In the genomic region with DNA sequence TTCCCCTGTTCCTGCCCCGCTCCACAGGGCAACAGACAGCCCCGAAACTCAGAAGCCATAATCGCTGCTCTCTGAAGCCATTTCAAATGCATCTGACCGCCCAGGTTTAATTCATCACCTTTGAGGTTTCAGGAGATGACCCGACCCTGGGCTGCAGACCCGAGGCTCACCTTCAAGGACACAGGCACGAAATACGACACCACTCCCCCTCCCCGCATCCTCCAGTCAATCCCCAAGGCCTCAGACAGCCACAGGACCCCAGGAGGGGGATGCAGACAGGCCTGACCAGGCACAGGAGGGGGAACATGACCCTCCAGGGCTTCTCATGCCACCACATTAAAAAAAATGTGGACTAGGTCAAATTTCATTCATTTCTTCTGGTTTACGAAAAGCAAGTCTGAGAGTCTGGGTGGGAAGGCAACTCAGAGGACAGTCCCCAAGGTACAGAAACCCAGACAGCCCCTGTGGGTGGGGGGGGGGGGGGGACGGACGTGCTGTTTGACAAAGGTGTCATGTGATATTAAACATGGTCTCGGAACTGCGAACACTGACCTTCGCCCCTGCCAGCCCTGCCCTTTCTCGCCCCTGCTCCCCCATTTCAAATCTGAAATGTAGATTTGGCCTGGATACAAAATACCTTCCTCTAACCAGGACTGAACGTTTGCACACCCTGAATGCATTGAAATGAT, we compare ENCODE assay signal across 19 cellular contexts.
"Had no signal": no experiment of that assay in that cellular context is flagged by ENCODE, and none has a peak within 500 bp of the region (broad histone marks: within the 10 kb centered on the region; RNA-seq: fewer than 3 reads in every experiment).

No MANE protein-coding gene starts in this region.

- H3K36me3 Mint-ChIP-seq: activated CD8-positive, alpha-beta memory T cell treated with anti-CD3 and anti-CD28 coated beads, Interleukin-2, amount 10 ng/mL, durations not matched to agents 7 days and 5 days; activated naive CD8-positive, alpha-beta T cell treated with anti-CD3 and anti-CD28 coated beads, Interleukin-2, amount 10 ng/mL, durations not matched to agents 7 days and 5 days had no signal

- H3K27me3 ChIP-seq: breast epithelium, transverse colon had no signal

- H3K4me1 ChIP-seq: breast epithelium, transverse colon had no signal

- FAIRE-seq: endometrium, kidney, TTC549 had no signal

- H3K9me3 Mint-ChIP-seq: activated naive CD8-positive, alpha-beta T cell treated with anti-CD3 and anti-CD28 coated beads, Interleukin-2, amount 10 ng/mL, durations not matched to agents 7 days and 5 days; activated T-cell treated with anti-CD3 and anti-CD28 coated beads, Interleukin-2, amount 50 U/mL, for 4 hours had no signal

- H3K4me3 Mint-ChIP-seq: activated CD8-positive, alpha-beta memory T cell treated with anti-CD3 and anti-CD28 coated beads, Interleukin-2, amount 10 ng/mL, durations not matched to agents 7 days and 5 days; activated naive CD8-positive, alpha-beta T cell treated with anti-CD3 and anti-CD28 coated beads, Interleukin-2, amount 10 ng/mL, durations not matched to agents 7 days and 5 days; activated T-cell treated with anti-CD3 and anti-CD28 coated beads, Interleukin-2, amount 50 U/mL, for 4 hours had no signal

- H3K4me1 Mint-ChIP-seq: activated CD8-positive, alpha-beta memory T cell treated with anti-CD3 and anti-CD28 coated beads, Interleukin-2, amount 10 ng/mL, durations not matched to agents 7 days and 5 days had no signal

- ATAC-seq: activated CD4-positive, CD25-positive, alpha-beta regulatory T cell treated with anti-CD3 and anti-CD28 coated beads, Interleukin-2, amount 50 U/mL, for 24 hours; activated CD8-positive, alpha-beta memory T cell treated with anti-CD3 and anti-CD28 coated beads, Interleukin-2, amount 10 ng/mL, durations not matched to agents 7 days and 5 days; activated T-cell treated with anti-CD3 and anti-CD28 coated beads, Interleukin-2, amount 50 U/mL, for 4 hours; right cardiac atrium had no signal

- H3K36me3 ChIP-seq: breast epithelium, transverse colon had no signal

- H3K9me3 ChIP-seq: breast epithelium, transverse colon had no signal

- H3K27ac ChIP-seq: breast epithelium, dorsolateral prefrontal cortex, transverse colon had no signal

- DNase-seq: activated CD4-positive, alpha-beta T cell treated with anti-CD3 and anti-CD28 coated beads, Interleukin-2, amount 50 U/mL, for 4 hours; activated CD8-positive, alpha-beta memory T cell treated with anti-CD3 and anti-CD28 coated beads, Interleukin-2, amount 10 ng/mL, durations not matched to agents 7 days and 5 days; activated gamma-delta T cell; activated naive CD8-positive, alpha-beta T cell treated with anti-CD3 and anti-CD28 coated beads, Interleukin-2, amount 10 ng/mL, durations not matched to agents 7 days and 5 days; activated T-cell treated with anti-CD3 and anti-CD28 coated beads, Interleukin-2, amount 50 U/mL, for 4 hours; aorta; dorsolateral prefrontal cortex; kidney; occipital lobe; right cardiac atrium; stimulated activated naive CD4-positive, alpha-beta T cell; substantia nigra; T-helper 2 cell; transverse colon had no signal

- H3K4me3 ChIP-seq: breast epithelium, dorsolateral prefrontal cortex, transverse colon had no signal

- H3K27ac Mint-ChIP-seq: activated CD8-positive, alpha-beta memory T cell treated with anti-CD3 and anti-CD28 coated beads, Interleukin-2, amount 10 ng/mL, durations not matched to agents 7 days and 5 days; activated naive CD8-positive, alpha-beta T cell treated with anti-CD3 and anti-CD28 coated beads, Interleukin-2, amount 10 ng/mL, durations not matched to agents 7 days and 5 days; progenitor cell of endocrine pancreas had no signal
